In genomic region chr19:41408256-41408655, GRCh38 we compare ENCODE assay signal across 15 cellular contexts. TPM values are rescaled to one million over a fixed set of nuclear protein-coding genes. Genes with fewer than 3 reads are reported as not detected.
A peak's percentile ranks its signal among the peaks of the same experiment; 100 is the strongest.
DNase-seq lines count a peak whose midpoint lies in the region; ATAC-seq, FAIRE-seq and TF ChIP-seq lines count a peak whose summit lies in the region.
"Had no signal": no experiment of that assay in that cellular context is flagged by ENCODE, and none has a peak within 500 bp of the region (broad histone marks: within the 10 kb centered on the region; RNA-seq: fewer than 3 reads in every experiment).

No MANE protein-coding gene starts in this region.

- no peak overlapping the region for H3K9ac ChIP-seq in HepG2 (ENCODE audit: insufficient read depth, low read depth, low read length)

- H3K36me3 ChIP-seq in HepG2 (replicated peaks in 1 of 2; ENCODE audit: control insufficient read depth in 1 of 2, insufficient read depth in 2 of 2, low read length in 2 of 2) (peaks cover 2 to 3% of the 10 kb centered on the region in 2 experiments; a peak in 3 of 5 replicates), right lobe of liver (peaks cover 0 to 6% (median 3%) of the 10 kb centered on the region in 4 donors), left ventricle myocardium inferior (peaks cover 9% of the 10 kb centered on the region), ascending aorta (peaks cover 20 to 24% of the 10 kb centered on the region in 2 donors)

- WGBS in HepG2 (ENCODE audit: low lambda C conversion rate) = 84% methylated on average over 4 of the region's 4 CpGs
- 83% methylated on average over 4 of the region's 4 CpGs for WGBS in right lobe of liver (ENCODE audit: insufficient coverage, low coverage, low lambda C conversion rate, missing lambda C conversion rate)

- no peaks in the 10 kb centered on the region for H4K20me1 ChIP-seq in HepG2 (ENCODE audit: insufficient read depth, low read length)

- peaks cover 2% of the 10 kb centered on the region for H3K27me3 Mint-ChIP-seq in HFFc6 (ENCODE audit: insufficient read depth)
- H3K27me3 Mint-ChIP-seq: stimulated activated naive B cell treated with anti-CD40 and anti-IgM and Interleukin-4, amounts not matched to agents 10 μg/mL and 1 μg/mL and 100 μg/mL, for 72 hours had no signal

- no peak for DNase-seq in HepG2 (ENCODE audit: low spot score)
- no peak for DNase-seq in right lobe of liver
- peak; percentile 88 for DNase-seq in NB4 (ENCODE audit: low read depth)
- no peak for DNase-seq in left ventricle myocardium inferior
- no peak for DNase-seq in HFFc6
- no peak for DNase-seq in COR-L47 (lab: John Stamatoyannopoulos, UW)
- DNase-seq in ascending aorta (ENCODE audit: low spot score in 2 of 2) = no peak
- no peak for DNase-seq in midbrain (lab: John Stamatoyannopoulos, UW)
- DNase-seq: activated CD4-positive, CD25-positive, alpha-beta regulatory T cell; amygdala; dermis blood vessel endothelial cell; GDM1; NCI-H345; stimulated activated naive B cell treated with anti-CD40 and anti-IgM and Interleukin-4, amounts not matched to agents 10 μg/mL and 1 μg/mL and 100 μg/mL, for 72 hours had no signal

- H3K27ac ChIP-seq in HepG2 (ENCODE audit: extremely low read length, insufficient read depth, low read length) (no peak overlapping the region), right lobe of liver (no peak overlapping the region), left ventricle myocardium inferior (replicated peaks) (peak overlapping the region; percentile 87), ascending aorta (no peak overlapping the region)

- no peaks in the 10 kb centered on the region for H3K79me2 ChIP-seq in HepG2 (ENCODE audit: insufficient read depth, low read length)

- BruUV-seq in HepG2 (replicated peaks; lab: Mats Ljungman, UMichigan) = no TSS peak

- no peaks in the 10 kb centered on the region for H3K9me3 Mint-ChIP-seq in HFFc6
- H3K9me3 Mint-ChIP-seq: stimulated activated naive B cell treated with anti-CD40 and anti-IgM and Interleukin-4, amounts not matched to agents 10 μg/mL and 1 μg/mL and 100 μg/mL, for 72 hours had no signal

- H3K4me3 Mint-ChIP-seq in HFFc6 = no peak overlapping the region
- H3K4me3 Mint-ChIP-seq: stimulated activated naive B cell treated with anti-CD40 and anti-IgM and Interleukin-4, amounts not matched to agents 10 μg/mL and 1 μg/mL and 100 μg/mL, for 72 hours had no signal

- H3K4me1 Mint-ChIP-seq in HFFc6 (ENCODE audit: low read depth) = peaks cover 8% of the 10 kb centered on the region

- no peaks in the 10 kb centered on the region for H3K36me3 Mint-ChIP-seq in HFFc6 (ENCODE audit: low read depth)

- no peak overlapping the region for H3K27ac Mint-ChIP-seq in HFFc6
- H3K27ac Mint-ChIP-seq: stimulated activated naive B cell treated with anti-CD40 and anti-IgM and Interleukin-4, amounts not matched to agents 10 μg/mL and 1 μg/mL and 100 μg/mL, for 72 hours had no signal

- TF ChIP-seq RAD21 in HepG2 (CRISPR knock-in tag; IDR thresholded peaks at IDR 0.05) = no peak

- H3K4me1 ChIP-seq in HepG2 (ENCODE audit: insufficient read depth, low read length) (peaks cover 30% of the 10 kb centered on the region), right lobe of liver (peaks cover 0 to 22% (median 8%) of the 10 kb centered on the region in 4 donors), left ventricle myocardium inferior (peaks cover 97% of the 10 kb centered on the region), ascending aorta (peaks cover 0 to 6% of the 10 kb centered on the region in 2 donors)

- ATAC-seq in HepG2 (peak; percentile 25; the same call in 2 of the 3 replicates), right lobe of liver (no peak)
- ATAC-seq: stimulated activated naive B cell treated with anti-CD40 and anti-IgM and Interleukin-4, amounts not matched to agents 10 μg/mL and 1 μg/mL and 100 μg/mL, for 72 hours had no signal

- CTCF ChIA-PET in HepG2 (lab: Yijun Ruan, JAX; ENCODE audit: low intra/inter-chr PET ratio, low total read pairs) = no interaction called here

- intact Hi-C loops in HepG2 (cut with micrococcal nuclease; ENCODE audit: unreplicated experiment) (no loop called here), right lobe of liver (cut with DNase I) (no loop called here), left ventricle myocardium inferior (cut with micrococcal nuclease) (no loop called here), ascending aorta (cut with DNase I) (no loop called here)

- no peaks in the 10 kb centered on the region for H3K9me3 ChIP-seq in HepG2 (ENCODE audit: low read length)
- H3K9me3 ChIP-seq in right lobe of liver = no peaks in the 10 kb centered on the region
- H3K9me3 ChIP-seq in left ventricle myocardium inferior (replicated peaks) = no peaks in the 10 kb centered on the region
- no peaks in the 10 kb centered on the region for H3K9me3 ChIP-seq in ascending aorta

- no peak overlapping the region for H2AFZ ChIP-seq in HepG2 (ENCODE audit: low read length)

- in situ Hi-C loops in HepG2 (cut with HindIII; ENCODE audit: extremely low pct_ligation_motif_present, low pct_unique_long_range_greater_than_20kb) = no loop called here

- no peaks in the 10 kb centered on the region for H3K27me3 ChIP-seq in HepG2 (ENCODE audit: control insufficient read depth in 1 of 2, insufficient read depth in 2 of 2, low read length in 2 of 2)
- no peaks in the 10 kb centered on the region for H3K27me3 ChIP-seq in right lobe of liver
- no peaks in the 10 kb centered on the region for H3K27me3 ChIP-seq in left ventricle myocardium inferior (ENCODE audit: low read depth)
- no peaks in the 10 kb centered on the region for H3K27me3 ChIP-seq in ascending aorta

- POLR2A ChIA-PET in HepG2 (lab: Yijun Ruan, JAX) = interaction anchor here (0.7 to 2.8 kb wide), 5 partner anchors 10 to 44 kb away, joined by 4 to 13 read pairs (median 8); partner anchors contain the start of genes B3GNT8 and B9D2

- TF ChIP-seq CTCF in HepG2 (CRISPR knock-in tag; IDR thresholded peaks at IDR 0.05) (peak; percentile 17; the same call in 1 of the 2 replicates), right lobe of liver (IDR thresholded peaks at IDR 0.05) (no peak), NB4 (IDR thresholded peaks at IDR 0.05; ENCODE audit: low read depth, low read length) (peak; percentile 42), left ventricle myocardium inferior (IDR thresholded peaks at IDR 0.05; ENCODE audit: borderline replicate concordance) (peak; percentile 17), HFFc6 (IDR thresholded peaks at IDR 0.05) (no peak), ascending aorta (IDR thresholded peaks at IDR 0.05) (no peak)

- H3K4me3 ChIP-seq in HepG2 (replicated peaks in 1 of 3; ENCODE audit: insufficient read depth in 1 of 3, low read depth in 2 of 3, low read length in 3 of 3) (no peak overlapping the region), right lobe of liver (no peak overlapping the region), NB4 (ENCODE audit: low read depth, low read length) (no peak overlapping the region), left ventricle myocardium inferior (no peak overlapping the region), ascending aorta (no peak overlapping the region)

- TF ChIP-seq POLR2A in HepG2 (IDR thresholded peaks at IDR 0.05; ENCODE audit: insufficient read depth in 1 of 2, low read depth in 2 of 2, low read length in 2 of 2) (no peak), right lobe of liver (IDR thresholded peaks at IDR 0.05) (no peak), NB4 (IDR thresholded peaks at IDR 0.05; ENCODE audit: extremely low read depth, insufficient read length) (no peak)

- no peak overlapping the region for H3K4me2 ChIP-seq in HepG2 (ENCODE audit: low read depth, low read length)

- TF ChIP-seq EP300 in HepG2 (IDR thresholded peaks at IDR 0.05; ENCODE audit: low read depth in 2 of 2, low read length in 2 of 2) (no peak), HepG2 (CRISPR knock-in tag; IDR thresholded peaks at IDR 0.05; ENCODE audit: borderline replicate concordance) (no peak)

- FAIRE-seq in HepG2 (lab: Jason Lieb, UNC) = no peak

RNA-seq across cellular contexts. Expression of gene BCKDHA, which starts 10.6 kb away (rescaled TPM):
- total RNA-seq in HepG2 (2016; rRNA removed; fragmentation: Illumina TruSeq; extraction: Trizol) (9.7 and 11.8 TPM in 2 replicates), right lobe of liver (10 to 100 TPM; 32.1 to 68.7 (median 48.9) TPM), left ventricle myocardium inferior (51.0 TPM), ascending aorta (28.5 TPM)
- 1.5 TPM in 2 replicates for total RNA-seq in HepG2 (2016; cell fraction: cytosol; rRNA removed; fragmentation: Illumina TruSeq; extraction: Trizol; ENCODE audit: low read depth)
- 6.9 and 10.5 TPM in 2 replicates for total RNA-seq in HepG2 (2016; cell fraction: insoluble cytoplasmic fraction; rRNA removed; fragmentation: Illumina TruSeq; extraction: Trizol)
- 3.3 and 4.5 TPM in 2 replicates for total RNA-seq in HepG2 (2016; cell fraction: membrane; rRNA removed; fragmentation: Illumina TruSeq; extraction: Trizol)
- total RNA-seq in HepG2 (2016; cell fraction: nucleus; rRNA removed; fragmentation: Illumina TruSeq; extraction: Trizol) = 6.1 and 7.1 TPM in 2 replicates
- polyA plus RNA-seq in HepG2 (2011; rRNA removed) = 31.3 and 31.5 TPM in 2 replicates
- 20.9 and 32.3 TPM in 2 replicates for polyA plus RNA-seq in HepG2 (2011; cell fraction: cytosol; rRNA removed)
- 30.6 and 39.7 TPM in 2 replicates for polyA plus RNA-seq in HepG2 (2011; cell fraction: nucleus; rRNA removed)
- polyA plus RNA-seq in HepG2 (2012) = 10.5 and 13.8 TPM in 2 replicates
- 1.6 and 2.5 TPM in 2 replicates for polyA plus RNA-seq in HepG2 (2016; cell fraction: cytosol; fragmentation: Illumina TruSeq; extraction: Trizol; ENCODE audit: low read depth)
- polyA plus RNA-seq in HepG2 (2016; cell fraction: insoluble cytoplasmic fraction; fragmentation: Illumina TruSeq; extraction: Trizol; ENCODE audit: low read depth) = 5.8 and 6.3 TPM in 2 replicates
- polyA plus RNA-seq in HepG2 (2016; cell fraction: membrane; fragmentation: Illumina TruSeq; extraction: Trizol; ENCODE audit: low read depth) = 2.1 and 3.5 TPM in 2 replicates
- polyA plus RNA-seq in HepG2 (2016; cell fraction: nucleus; fragmentation: Illumina TruSeq; extraction: Trizol; ENCODE audit: insufficient read depth, low read depth) = 3.7 and 7.6 TPM in 2 replicates
- 19.1 and 44.4 TPM in 2 replicates for polyA minus RNA-seq in HepG2 (2011; rRNA and poly(A)+ RNA removed; ENCODE audit: low replicate concordance)
- 23.0 and 29.5 TPM in 2 replicates for polyA minus RNA-seq in HepG2 (2011; cell fraction: cytosol; rRNA and poly(A)+ RNA removed)
- polyA minus RNA-seq in HepG2 (2011; cell fraction: nucleus; rRNA and poly(A)+ RNA removed) = 11.6 and 11.8 TPM in 2 replicates
- 10 to 100 TPM in 3 of 6 experiments, 1 to 10 TPM in 3; 7.8 to 17.6 (median 9.8) TPM for total RNA-seq in HFFc6 (2021; fragmentation: NEBNext Ultra II Directional; extraction: Animal tissue kit (Norgen Biotek cat#: 25700))

RNA-seq across cellular contexts. Expression of gene EXOSC5, which starts 11.1 kb away (rescaled TPM):
- total RNA-seq in HepG2 (2016; rRNA removed; fragmentation: Illumina TruSeq; extraction: Trizol) (23.6 and 24.1 TPM in 2 replicates), right lobe of liver (10 to 100 TPM in 5 of 6 experiments, 1 to 10 TPM in 1; 6.1 to 26.6 (median 14.1) TPM), left ventricle myocardium inferior (17.4 TPM), ascending aorta (30.3 TPM)
- 7.1 TPM in 2 replicates for total RNA-seq in HepG2 (2016; cell fraction: cytosol; rRNA removed; fragmentation: Illumina TruSeq; extraction: Trizol; ENCODE audit: low read depth)
- total RNA-seq in HepG2 (2016; cell fraction: insoluble cytoplasmic fraction; rRNA removed; fragmentation: Illumina TruSeq; extraction: Trizol) = 22.9 and 25.3 TPM in 2 replicates
- total RNA-seq in HepG2 (2016; cell fraction: membrane; rRNA removed; fragmentation: Illumina TruSeq; extraction: Trizol) = 5.9 and 7.1 TPM in 2 replicates
- 11.1 and 12.5 TPM in 2 replicates for total RNA-seq in HepG2 (2016; cell fraction: nucleus; rRNA removed; fragmentation: Illumina TruSeq; extraction: Trizol)
- 26.5 and 31.5 TPM in 2 replicates for polyA plus RNA-seq in HepG2 (2011; rRNA removed)
- polyA plus RNA-seq in HepG2 (2011; cell fraction: cytosol; rRNA removed) = 28.1 and 37.8 TPM in 2 replicates
- 19.3 and 20.0 TPM in 2 replicates for polyA plus RNA-seq in HepG2 (2011; cell fraction: nucleus; rRNA removed)
- 19.0 and 33.9 TPM in 2 replicates for polyA plus RNA-seq in HepG2 (2012)
- 4.5 and 5.0 TPM in 2 replicates for polyA plus RNA-seq in HepG2 (2016; cell fraction: cytosol; fragmentation: Illumina TruSeq; extraction: Trizol; ENCODE audit: low read depth)
- polyA plus RNA-seq in HepG2 (2016; cell fraction: insoluble cytoplasmic fraction; fragmentation: Illumina TruSeq; extraction: Trizol; ENCODE audit: low read depth) = 23.1 and 25.5 TPM in 2 replicates
- 3.8 and 5.4 TPM in 2 replicates for polyA plus RNA-seq in HepG2 (2016; cell fraction: membrane; fragmentation: Illumina TruSeq; extraction: Trizol; ENCODE audit: low read depth)
- 17.4 and 17.8 TPM in 2 replicates for polyA plus RNA-seq in HepG2 (2016; cell fraction: nucleus; fragmentation: Illumina TruSeq; extraction: Trizol; ENCODE audit: insufficient read depth, low read depth)
- polyA minus RNA-seq in HepG2 (2011; rRNA and poly(A)+ RNA removed; ENCODE audit: low replicate concordance) = 18.9 and 21.9 TPM in 2 replicates
- polyA minus RNA-seq in HepG2 (2011; cell fraction: cytosol; rRNA and poly(A)+ RNA removed) = 11.7 and 13.1 TPM in 2 replicates
- 7.5 and 9.0 TPM in 2 replicates for polyA minus RNA-seq in HepG2 (2011; cell fraction: nucleus; rRNA and poly(A)+ RNA removed)
- total RNA-seq in HFFc6 (2021; fragmentation: NEBNext Ultra II Directional; extraction: Animal tissue kit (Norgen Biotek cat#: 25700)) = 10 to 100 TPM; 16.5 to 23.5 (median 18.1) TPM

RNA-seq across cellular contexts. Expression of gene B3GNT8, which starts 18.9 kb away (rescaled TPM):
- 1.9 and 2.3 TPM in 2 replicates for total RNA-seq in HepG2 (2016; rRNA removed; fragmentation: Illumina TruSeq; extraction: Trizol)
- total RNA-seq in HepG2 (2016; cell fraction: cytosol; rRNA removed; fragmentation: Illumina TruSeq; extraction: Trizol; ENCODE audit: low read depth) = 0.26 and 0.71 TPM in 2 replicates
- 1.4 and 1.9 TPM in 2 replicates for total RNA-seq in HepG2 (2016; cell fraction: insoluble cytoplasmic fraction; rRNA removed; fragmentation: Illumina TruSeq; extraction: Trizol)
- total RNA-seq in HepG2 (2016; cell fraction: membrane; rRNA removed; fragmentation: Illumina TruSeq; extraction: Trizol) = 0.90 and 1.1 TPM in 2 replicates
- total RNA-seq in HepG2 (2016; cell fraction: nucleus; rRNA removed; fragmentation: Illumina TruSeq; extraction: Trizol) = 2.1 and 3.1 TPM in 2 replicates
- polyA plus RNA-seq in HepG2 (2011; rRNA removed) = 0.26 and 0.44 TPM in 2 replicates
- 0.40 and 0.48 TPM in 2 replicates for polyA plus RNA-seq in HepG2 (2011; cell fraction: cytosol; rRNA removed)
- 0.54 and 1.00 TPM in 2 replicates for polyA plus RNA-seq in HepG2 (2011; cell fraction: nucleus; rRNA removed)
- polyA plus RNA-seq in HepG2 (2012) = 0.35 and 1.1 TPM in 2 replicates
- 0.43 and 0.69 TPM in 2 replicates for polyA plus RNA-seq in HepG2 (2016; cell fraction: cytosol; fragmentation: Illumina TruSeq; extraction: Trizol; ENCODE audit: low read depth)
- polyA plus RNA-seq in HepG2 (2016; cell fraction: insoluble cytoplasmic fraction; fragmentation: Illumina TruSeq; extraction: Trizol; ENCODE audit: low read depth) = 0.58 and 1.1 TPM in 2 replicates
- polyA plus RNA-seq in HepG2 (2016; cell fraction: membrane; fragmentation: Illumina TruSeq; extraction: Trizol; ENCODE audit: low read depth) = 0.34 and 0.42 TPM in 2 replicates
- 2.2 and 3.1 TPM in 2 replicates for polyA plus RNA-seq in HepG2 (2016; cell fraction: nucleus; fragmentation: Illumina TruSeq; extraction: Trizol; ENCODE audit: insufficient read depth, low read depth)
- 1.3 TPM in 1 of 2 replicates, not detected in the other for polyA minus RNA-seq in HepG2 (2011; rRNA and poly(A)+ RNA removed; ENCODE audit: low replicate concordance)
- 1.1 TPM in 1 of 2 replicates, not detected in the other for polyA minus RNA-seq in HepG2 (2011; cell fraction: cytosol; rRNA and poly(A)+ RNA removed)
- 0.50 and 0.52 TPM in 2 replicates for polyA minus RNA-seq in HepG2 (2011; cell fraction: nucleus; rRNA and poly(A)+ RNA removed)
- 1 to 10 TPM in 1 of 6 experiments, under 1 TPM in 5; 0.50 to 1.2 (median 0.63) TPM for total RNA-seq in right lobe of liver
- 10.3 TPM for total RNA-seq in left ventricle myocardium inferior
- 1 to 10 TPM in 3 of 6 experiments, under 1 TPM in 3; 0.47 to 2.1 (median 0.99) TPM for total RNA-seq in HFFc6 (2021; fragmentation: NEBNext Ultra II Directional; extraction: Animal tissue kit (Norgen Biotek cat#: 25700))
- 3.7 TPM for total RNA-seq in ascending aorta
- total RNA-seq: LHCN-M2 had no signal

RNA-seq across cellular contexts. Expression of gene DMAC2, which starts 31.5 kb away (rescaled TPM):
- total RNA-seq in HepG2 (2016; rRNA removed; fragmentation: Illumina TruSeq; extraction: Trizol) (39.0 and 51.9 TPM in 2 replicates), right lobe of liver (10 to 100 TPM; 18.9 to 30.5 (median 22.5) TPM), left ventricle myocardium inferior (125 TPM), ascending aorta (21.2 TPM)
- total RNA-seq in HepG2 (2016; cell fraction: cytosol; rRNA removed; fragmentation: Illumina TruSeq; extraction: Trizol; ENCODE audit: low read depth) = 10.2 and 12.0 TPM in 2 replicates
- total RNA-seq in HepG2 (2016; cell fraction: insoluble cytoplasmic fraction; rRNA removed; fragmentation: Illumina TruSeq; extraction: Trizol) = 38.9 and 54.2 TPM in 2 replicates
- total RNA-seq in HepG2 (2016; cell fraction: membrane; rRNA removed; fragmentation: Illumina TruSeq; extraction: Trizol) = 31.2 and 31.3 TPM in 2 replicates
- 18.5 and 20.2 TPM in 2 replicates for total RNA-seq in HepG2 (2016; cell fraction: nucleus; rRNA removed; fragmentation: Illumina TruSeq; extraction: Trizol)
- 66.0 TPM in 2 replicates for polyA plus RNA-seq in HepG2 (2011; rRNA removed)
- polyA plus RNA-seq in HepG2 (2011; cell fraction: cytosol; rRNA removed) = 76.3 and 90.6 TPM in 2 replicates
- 43.1 and 45.0 TPM in 2 replicates for polyA plus RNA-seq in HepG2 (2011; cell fraction: nucleus; rRNA removed)
- 39.8 and 45.8 TPM in 2 replicates for polyA plus RNA-seq in HepG2 (2012)
- 16.8 TPM in 2 replicates for polyA plus RNA-seq in HepG2 (2016; cell fraction: cytosol; fragmentation: Illumina TruSeq; extraction: Trizol; ENCODE audit: low read depth)
- polyA plus RNA-seq in HepG2 (2016; cell fraction: insoluble cytoplasmic fraction; fragmentation: Illumina TruSeq; extraction: Trizol; ENCODE audit: low read depth) = 69.0 and 74.8 TPM in 2 replicates
- polyA plus RNA-seq in HepG2 (2016; cell fraction: membrane; fragmentation: Illumina TruSeq; extraction: Trizol; ENCODE audit: low read depth) = 33.3 and 38.0 TPM in 2 replicates
- polyA plus RNA-seq in HepG2 (2016; cell fraction: nucleus; fragmentation: Illumina TruSeq; extraction: Trizol; ENCODE audit: insufficient read depth, low read depth) = 38.1 and 41.9 TPM in 2 replicates
- polyA minus RNA-seq in HepG2 (2011; rRNA and poly(A)+ RNA removed; ENCODE audit: low replicate concordance) = 51.2 and 105 TPM in 2 replicates
- polyA minus RNA-seq in HepG2 (2011; cell fraction: cytosol; rRNA and poly(A)+ RNA removed) = 36.5 and 37.9 TPM in 2 replicates
- 14.3 and 18.3 TPM in 2 replicates for polyA minus RNA-seq in HepG2 (2011; cell fraction: nucleus; rRNA and poly(A)+ RNA removed)
- total RNA-seq in HFFc6 (2021; fragmentation: NEBNext Ultra II Directional; extraction: Animal tissue kit (Norgen Biotek cat#: 25700)) = 10 to 100 TPM; 42.8 to 52.2 (median 46.3) TPM

RNA-seq across cellular contexts. Expression of gene TMEM91, which starts 31.9 kb away (rescaled TPM):
- 6.3 and 8.4 TPM in 2 replicates for total RNA-seq in HepG2 (2016; rRNA removed; fragmentation: Illumina TruSeq; extraction: Trizol)
- 4.9 and 6.5 TPM in 2 replicates for total RNA-seq in HepG2 (2016; cell fraction: cytosol; rRNA removed; fragmentation: Illumina TruSeq; extraction: Trizol; ENCODE audit: low read depth)
- total RNA-seq in HepG2 (2016; cell fraction: insoluble cytoplasmic fraction; rRNA removed; fragmentation: Illumina TruSeq; extraction: Trizol) = 6.2 and 7.3 TPM in 2 replicates
- 3.9 and 4.6 TPM in 2 replicates for total RNA-seq in HepG2 (2016; cell fraction: membrane; rRNA removed; fragmentation: Illumina TruSeq; extraction: Trizol)
- 3.4 and 6.0 TPM in 2 replicates for total RNA-seq in HepG2 (2016; cell fraction: nucleus; rRNA removed; fragmentation: Illumina TruSeq; extraction: Trizol)
- polyA plus RNA-seq in HepG2 (2011; rRNA removed) = 10.3 and 11.2 TPM in 2 replicates
- polyA plus RNA-seq in HepG2 (2011; cell fraction: cytosol; rRNA removed) = 8.3 and 10.4 TPM in 2 replicates
- 23.1 and 25.5 TPM in 2 replicates for polyA plus RNA-seq in HepG2 (2011; cell fraction: nucleus; rRNA removed)
- 7.9 and 10.2 TPM in 2 replicates for polyA plus RNA-seq in HepG2 (2012)
- 4.9 and 5.8 TPM in 2 replicates for polyA plus RNA-seq in HepG2 (2016; cell fraction: cytosol; fragmentation: Illumina TruSeq; extraction: Trizol; ENCODE audit: low read depth)
- polyA plus RNA-seq in HepG2 (2016; cell fraction: insoluble cytoplasmic fraction; fragmentation: Illumina TruSeq; extraction: Trizol; ENCODE audit: low read depth) = 5.7 and 7.2 TPM in 2 replicates
- 4.2 and 4.9 TPM in 2 replicates for polyA plus RNA-seq in HepG2 (2016; cell fraction: membrane; fragmentation: Illumina TruSeq; extraction: Trizol; ENCODE audit: low read depth)
- 9.5 and 11.5 TPM in 2 replicates for polyA plus RNA-seq in HepG2 (2016; cell fraction: nucleus; fragmentation: Illumina TruSeq; extraction: Trizol; ENCODE audit: insufficient read depth, low read depth)
- polyA minus RNA-seq in HepG2 (2011; rRNA and poly(A)+ RNA removed; ENCODE audit: low replicate concordance) = 2.0 and 33.3 TPM in 2 replicates
- 4.9 and 7.2 TPM in 2 replicates for polyA minus RNA-seq in HepG2 (2011; cell fraction: cytosol; rRNA and poly(A)+ RNA removed)
- polyA minus RNA-seq in HepG2 (2011; cell fraction: nucleus; rRNA and poly(A)+ RNA removed) = 12.7 and 17.7 TPM in 2 replicates
- 1 to 10 TPM; 1.8 to 4.1 (median 3.0) TPM for total RNA-seq in right lobe of liver
- total RNA-seq in left ventricle myocardium inferior = 2.8 TPM
- total RNA-seq in HFFc6 (2021; fragmentation: NEBNext Ultra II Directional; extraction: Animal tissue kit (Norgen Biotek cat#: 25700)) = 1 to 10 TPM; 1.4 to 2.6 (median 1.7) TPM
- 14.2 TPM for total RNA-seq in ascending aorta

Comparison
In these comparisons a context has a peak if more than half of its experiments do, and no peak if none do; other contexts are left out.
1. CTCF ChIP-seq: peak in HepG2 (single experiment), NB4 (single experiment) and left ventricle myocardium inferior (single experiment); none in right lobe of liver (0 of 4), HFFc6 (single experiment) and ascending aorta (0 of 3).